ENCODE assay signal across 8 cellular contexts in the genomic region with DNA sequence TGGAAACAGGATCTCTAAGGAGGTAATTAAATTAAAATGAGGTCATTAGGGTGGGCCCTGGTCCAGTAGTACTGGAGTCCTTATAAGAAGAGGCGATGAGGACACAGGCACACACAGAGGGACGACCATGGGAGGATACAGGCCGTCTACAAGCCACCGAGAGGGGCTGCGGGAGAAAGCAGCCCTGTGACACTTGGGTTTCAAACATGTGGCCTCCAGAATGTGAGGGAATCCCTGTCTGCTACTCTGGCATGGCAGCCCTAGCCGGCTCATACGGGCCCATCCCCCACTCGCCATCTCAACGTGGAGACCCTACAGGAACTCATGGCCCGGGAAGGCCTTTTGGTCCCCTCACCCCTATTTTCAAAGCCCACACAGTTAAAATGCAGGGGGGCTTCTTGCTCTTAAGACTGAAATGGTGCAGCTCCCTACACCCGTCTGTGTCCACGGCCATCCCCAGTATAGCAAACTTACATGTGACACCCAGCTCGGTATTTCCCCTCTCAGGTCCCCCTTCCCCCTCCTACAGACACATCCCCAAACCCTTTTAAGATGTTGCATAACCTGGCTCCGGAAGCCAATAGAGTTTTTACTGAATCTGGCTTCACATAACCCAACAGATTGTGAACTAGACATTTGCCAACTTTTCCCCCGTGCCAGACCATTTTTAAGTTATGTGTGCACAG.
DNase-seq lines count a peak whose midpoint lies in the region; ATAC-seq, FAIRE-seq and TF ChIP-seq lines count a peak whose summit lies in the region.

No MANE protein-coding gene starts in this region.

- no peaks in the 10 kb centered on the region for H3K79me1 ChIP-seq in H9 (ENCODE audit: insufficient read depth, low read depth, low read length, poor library complexity, severe bottlenecking)

- no peak overlapping the region for H4K8ac ChIP-seq in H9 (replicated peaks; ENCODE audit: insufficient read length, low read depth, low read length)

- H3K14ac ChIP-seq in H9 (ENCODE audit: insufficient read depth, low read length): no peak overlapping the region

- no peaks in the 10 kb centered on the region for H3K23me2 ChIP-seq in H9 (ENCODE audit: insufficient read length, low read depth, low read length, poor library complexity, severe bottlenecking)

- H2BK15ac ChIP-seq in H9 (ENCODE audit: low read depth, low read length): no peak overlapping the region

- H4K91ac ChIP-seq in H9 (ENCODE audit: insufficient read length, low read depth, low read length): no peak overlapping the region

- H3K56ac ChIP-seq in H9 (ENCODE audit: insufficient read length, low read depth, low read length): no peak overlapping the region

- ATAC-seq in left lung (peak; percentile 64), HG03097 (IDR thresholded peaks at IDR 0.05; ENCODE audit: low FRiP score, unreplicated experiment) (no peak)

- H3K27me3 Mint-ChIP-seq in H9 (ENCODE audit: low read depth): peaks cover 5% of the 10 kb centered on the region

- peaks cover 0 to 2% (median 0%) of the 10 kb centered on the region in 3 experiments; a peak in 2 of 7 replicates for H3K36me3 Mint-ChIP-seq in H9 (ENCODE audit: insufficient read depth in 1 of 3, low read depth in 3 of 3)

- no peak overlapping the region for H3K23ac ChIP-seq in H9 (ENCODE audit: insufficient read length, low read depth, low read length)

- no peaks in the 10 kb centered on the region for H4K20me1 ChIP-seq in H9 (ENCODE audit: control insufficient read depth, insufficient read depth, insufficient read length)

- H3K4ac ChIP-seq in H9 (ENCODE audit: low read depth, low read length): no peak overlapping the region

- no peak overlapping the region for H4K5ac ChIP-seq in H9 (ENCODE audit: insufficient read length, low read depth, low read length)

- peaks cover 33 to 41% of the 10 kb centered on the region in 2 experiments for H3K4me1 Mint-ChIP-seq in H9

- intact Hi-C loops in left lung (cut with DNase I): loop anchor here in 1 of 2 donors (5.0 kb wide), 1 partner anchor 122 kb away; no protein-coding TSS in a partner anchor

- H3K9me3 ChIP-seq in H9 (ENCODE audit: control insufficient read depth, low read depth, low read length) (no peaks in the 10 kb centered on the region), left lung (no peaks in the 10 kb centered on the region)

- H3K4me3 ChIP-seq in left lung: no peak overlapping the region

- peaks cover 0 to 60% of the 10 kb centered on the region in 2 experiments; a peak in 2 of 5 replicates for H3K9me3 Mint-ChIP-seq in H9

- H2BK12ac ChIP-seq in H9 (ENCODE audit: insufficient read length, low read depth, low read length): no peak overlapping the region

- TF ChIP-seq POLR2A in GM12891 (IDR thresholded peaks at IDR 0.05; ENCODE audit: low read depth, low read length): no peak

- DNase-seq in GM12891 (ENCODE audit: insufficient read length, low spot score): no peak
- peak; percentile 29 for DNase-seq in H9
- DNase-seq in NOMO-1 treated with DMSO at 0.1 percent for 48 hours (lab: John Stamatoyannopoulos, UW; ENCODE audit: unreplicated experiment): peak; percentile 90
- DNase-seq in amniotic epithelial cell (ENCODE audit: low read depth): peak; percentile 53
- peak in 1 of 2 donors; percentile 58 for DNase-seq in left lung
- DNase-seq in superior temporal gyrus (ENCODE audit: extremely low spot score): peak; percentile 46
- DNase-seq in NCI-H526 treated with DMSO at 0.1 percent for 48 hours (lab: John Stamatoyannopoulos, UW): no peak

- H2BK120ac ChIP-seq in H9 (ENCODE audit: low read depth, low read length, poor library complexity, severe bottlenecking): no peak overlapping the region

- no peak overlapping the region for H3T11ph ChIP-seq in H9 (ENCODE audit: low read length)

- H3K4me3 Mint-ChIP-seq in H9: no peak overlapping the region

- H2BK20ac ChIP-seq in H9 (ENCODE audit: low read depth, low read length, poor library complexity, severe bottlenecking): no peak overlapping the region

- H3K9ac ChIP-seq in H9 (ENCODE audit: extremely low read depth, insufficient read length, low read length): no peak overlapping the region

- H3K27me3 ChIP-seq in H9 (ENCODE audit: insufficient read depth, low read length) (no peaks in the 10 kb centered on the region; the same call in 1 of the 2 replicates), left lung (no peaks in the 10 kb centered on the region)

- H2BK5ac ChIP-seq in H9 (ENCODE audit: insufficient read length, low read length): no peak overlapping the region

- no peak overlapping the region for H3K4me2 ChIP-seq in H9 (ENCODE audit: insufficient read depth, insufficient read length, low read length)

- H3K36me3 ChIP-seq in left lung: no peaks in the 10 kb centered on the region

- TF ChIP-seq CTCF in H9 (conservative IDR thresholded peaks at IDR 0.05): no peak
- no peak for TF ChIP-seq CTCF in left lung (IDR thresholded peaks at IDR 0.05)

- no peaks in the 10 kb centered on the region for H3K79me2 ChIP-seq in H9 (ENCODE audit: insufficient read depth, low read length)

- WGBS in H9 (ENCODE audit: extremely low coverage, insufficient read length, low lambda C conversion rate): no CpG with 5 or more reads among the region's 15 CpGs

- H3K4me1 ChIP-seq in H9 (ENCODE audit: insufficient read depth, low read length) (peaks cover 2% of the 10 kb centered on the region; the same call in 1 of the 2 replicates), left lung (peaks cover 0 to 20% of the 10 kb centered on the region in 2 donors)

- no peak overlapping the region for H3K27ac Mint-ChIP-seq in H9

- no peak overlapping the region for H2AK5ac ChIP-seq in H9 (ENCODE audit: insufficient read length, low read length)

- peak; percentile 16 for FAIRE-seq in GM12891 (lab: Jason Lieb, UNC)

- H2AFZ ChIP-seq in H9 (ENCODE audit: low read length): no peak overlapping the region

- H3K27ac ChIP-seq in H9 (ENCODE audit: insufficient read length, low read depth, low read length): no peak overlapping the region
- peak overlapping the region; percentile 69 to 96 for H3K27ac ChIP-seq in left lung

- H3K18ac ChIP-seq in H9 (ENCODE audit: insufficient read length, low read depth, low read length): no peak overlapping the region

TF ChIP-seq in GM12891, 5 proteins besides CTCF, POLR2A, EP300 and RAD21:
- TF ChIP-seq SPI1 (IDR thresholded peaks at IDR 0.05; ENCODE audit: low read depth, low read length) (no peak), POLR2AphosphoS5 (IDR thresholded peaks at IDR 0.05; ENCODE audit: low read depth, low read length) (no peak), PAX5 (IDR thresholded peaks at IDR 0.05; ENCODE audit: insufficient read depth, low read length, severe bottlenecking) (no peak), POU2F2 (IDR thresholded peaks at IDR 0.05; ENCODE audit: low read depth, low read length) (no peak), TAF1 (IDR thresholded peaks at IDR 0.05; ENCODE audit: low read depth, low read length) (no peak)
TF ChIP-seq in GM12891: peak in this region for 0.

Comparison
In these comparisons a context has a peak if more than half of its experiments do, and no peak if none do; other contexts are left out.
1. DNase-seq: peak in H9 (single experiment), NOMO-1 treated with DMSO at 0.1 percent for 48 hours (single experiment), amniotic epithelial cell (single experiment) and superior temporal gyrus (single experiment); none in GM12891 (single experiment) and NCI-H526 treated with DMSO at 0.1 percent for 48 hours (single experiment).